Comparison of ENCODE assay signal across 12 cellular contexts in genomic region chr17:40915199-40915661, GRCh38. TPM values are rescaled to one million over a fixed set of nuclear protein-coding genes. Genes with fewer than 3 reads are reported as not detected.
A peak's percentile ranks its signal among the peaks of the same experiment; 100 is the strongest.
DNase-seq lines count a peak whose midpoint lies in the region; ATAC-seq, FAIRE-seq and TF ChIP-seq lines count a peak whose summit lies in the region.
"Had no signal": no experiment of that assay in that cellular context is flagged by ENCODE, and none has a peak within 500 bp of the region (broad histone marks: within the 10 kb centered on the region; RNA-seq: fewer than 3 reads in every experiment).

No MANE protein-coding gene starts in this region.

- H3K23ac ChIP-seq in neuronal stem cell (ENCODE audit: low read depth, low read length, poor library complexity), result no peak overlapping the region

- H2BK5ac ChIP-seq in neuronal stem cell (ENCODE audit: low read length), result no peak overlapping the region

- H2AFZ ChIP-seq in SK-N-SH (ENCODE audit: low read depth), result no peak overlapping the region
- no peak overlapping the region for H2AFZ ChIP-seq in hepatocyte
- H2AFZ ChIP-seq in neuronal stem cell (ENCODE audit: low read length), result no peak overlapping the region

- no peak for ATAC-seq in CD8-positive, alpha-beta T cell

- TF ChIP-seq POLR2A in H54 (IDR thresholded peaks at IDR 0.05; ENCODE audit: low read depth, low read length), result no peak

- H3K9me2 ChIP-seq in SK-N-SH (no peaks in the 10 kb centered on the region), hepatocyte (replicated peaks; ENCODE audit: insufficient read depth) (no peaks in the 10 kb centered on the region)

- H3K9ac ChIP-seq in SK-N-SH (peak overlapping the region; percentile 21; the same call in 1 of the 2 replicates), neuronal stem cell (ENCODE audit: low read depth, low read length, poor library complexity) (no peak overlapping the region)

- H3K4me1 ChIP-seq in SK-N-SH (ENCODE audit: control insufficient read depth in 1 of 2, insufficient read depth in 2 of 2, low read depth in 1 of 2, low read length in 1 of 2) (peaks cover 0 to 8% of the 10 kb centered on the region in 2 experiments; a peak in 2 of 4 replicates), hepatocyte (ENCODE audit: insufficient read depth) (peaks cover 6% of the 10 kb centered on the region), neuronal stem cell (ENCODE audit: control insufficient read depth in 2 of 2, insufficient read depth in 1 of 2, low read depth in 1 of 2, low read length in 2 of 2) (peaks cover 0 to 3% of the 10 kb centered on the region in 2 donors)
- no peaks in the 10 kb centered on the region for H3K4me1 ChIP-seq in CD8-positive, alpha-beta T cell (ENCODE audit: insufficient read depth, low read length)
- H3K4me1 ChIP-seq: right lobe of liver had no signal

- no peak overlapping the region for H2AK5ac ChIP-seq in neuronal stem cell (ENCODE audit: low read depth, low read length)

- H3K27ac Mint-ChIP-seq in CD8-positive, alpha-beta T cell, result no peak overlapping the region

- H2BK15ac ChIP-seq in neuronal stem cell (ENCODE audit: low read length), result no peak overlapping the region

- no peak overlapping the region for H3K4ac ChIP-seq in neuronal stem cell (ENCODE audit: low read length)

- H3K36me3 ChIP-seq in SK-N-SH (replicated peaks in 1 of 2; ENCODE audit: control insufficient read depth in 1 of 2, insufficient read depth in 2 of 2, low read length in 1 of 2), result no peaks in the 10 kb centered on the region
- no peaks in the 10 kb centered on the region for H3K36me3 ChIP-seq in hepatocyte (replicated peaks; ENCODE audit: insufficient read depth, low read depth)
- no peaks in the 10 kb centered on the region for H3K36me3 ChIP-seq in neuronal stem cell (replicated peaks in 1 of 2; ENCODE audit: control insufficient read depth in 2 of 2, insufficient read depth in 2 of 2, low read length in 2 of 2)
- no peaks in the 10 kb centered on the region for H3K36me3 ChIP-seq in CD8-positive, alpha-beta T cell (ENCODE audit: insufficient read depth, low read length)
- H3K36me3 ChIP-seq: right lobe of liver, thoracic aorta had no signal

- no peak overlapping the region for H3K4me3 ChIP-seq in SK-N-SH (ENCODE audit: low read depth in 2 of 2, low read length in 1 of 2)
- H3K4me3 ChIP-seq in hepatocyte, result no peak overlapping the region
- no peak overlapping the region for H3K4me3 ChIP-seq in neuronal stem cell (ENCODE audit: low read length in 2 of 2)
- H3K4me3 ChIP-seq in CD8-positive, alpha-beta T cell (ENCODE audit: low read depth, low read length), result no peak overlapping the region
- H3K4me3 ChIP-seq: right lobe of liver, thoracic aorta had no signal

- no peak overlapping the region for H2BK12ac ChIP-seq in neuronal stem cell (ENCODE audit: low read length)

- no peak overlapping the region for H3K14ac ChIP-seq in neuronal stem cell (ENCODE audit: low read length)

- DNase-seq in AG08395 (ENCODE audit: low spot score) (peak; percentile 80), H54 (ENCODE audit: insufficient read length, low spot score) (peak; percentile 59), SK-N-SH (no peak), hepatocyte (ENCODE audit: low spot score) (peak; percentile 49), NCI-H2196 (lab: John Stamatoyannopoulos, UW; ENCODE audit: unreplicated experiment) (no peak), NCI-H2171 (lab: John Stamatoyannopoulos, UW) (no peak), neuronal stem cell (ENCODE audit: low spot score) (no peak)
- no peak for DNase-seq in CD8-positive, alpha-beta T cell
- DNase-seq: GDM1, glutamatergic neuron, right lobe of liver had no signal

- no peaks in the 10 kb centered on the region for H3K9me3 Mint-ChIP-seq in CD8-positive, alpha-beta T cell

- peak overlapping the region in 1 of 2 experiments; percentile 77; a peak in 2 of 4 replicates for H3K27ac ChIP-seq in SK-N-SH (ENCODE audit: low read depth in 2 of 2, low read length in 1 of 2)
- peak overlapping the region; percentile 72 for H3K27ac ChIP-seq in hepatocyte
- H3K27ac ChIP-seq in neuronal stem cell (replicated peaks; ENCODE audit: low read length), result no peak overlapping the region
- no peak overlapping the region for H3K27ac ChIP-seq in CD8-positive, alpha-beta T cell (ENCODE audit: low read depth, low read length)
- H3K27ac ChIP-seq: right lobe of liver, thoracic aorta had no signal

- no peaks in the 10 kb centered on the region for H3K27me3 ChIP-seq in SK-N-SH (ENCODE audit: insufficient read depth)
- H3K27me3 ChIP-seq in hepatocyte, result no peaks in the 10 kb centered on the region
- peaks cover 0 to 13% (median 0%) of the 10 kb centered on the region in 3 experiments for H3K27me3 ChIP-seq in neuronal stem cell (ENCODE audit: control insufficient read depth in 3 of 3, insufficient read depth in 3 of 3, low read depth in 1 of 3, low read length in 3 of 3)
- no peaks in the 10 kb centered on the region for H3K27me3 ChIP-seq in CD8-positive, alpha-beta T cell (ENCODE audit: insufficient read depth, low read length)
- H3K27me3 ChIP-seq: right lobe of liver had no signal

- CTCF ChIA-PET in SK-N-SH (lab: Yijun Ruan, JAX), result interaction anchor here (1.8 to 11.9 kb wide), 5 partner anchors 9 to 751 kb away, joined by 5 to 140 read pairs (median 17); no protein-coding TSS in a partner anchor
- CTCF ChIA-PET in CD8-positive, alpha-beta T cell (lab: Charles Lee), result interaction anchor here (1.0 to 3.1 kb wide), 3 partner anchors 634 to 746 kb away, joined by 3 to 13 read pairs (median 4); no protein-coding TSS in a partner anchor

- POLR2A ChIA-PET in SK-N-SH (lab: Yijun Ruan, JAX), result no interaction called here
- POLR2A ChIA-PET in CD8-positive, alpha-beta T cell (lab: Charles Lee), result no interaction called here

- no peak for TF ChIP-seq CTCF in SK-N-SH (IDR thresholded peaks at IDR 0.05)
- no peak for TF ChIP-seq CTCF in hepatocyte (IDR thresholded peaks at IDR 0.05; ENCODE audit: poor library complexity)
- no peak for TF ChIP-seq CTCF in CD8-positive, alpha-beta T cell (IDR thresholded peaks at IDR 0.05)

- peak; percentile 94 for FAIRE-seq in H54 (lab: Jason Lieb, UNC)

- TF ChIP-seq EP300 in SK-N-SH (IDR thresholded peaks at IDR 0.05; ENCODE audit: borderline replicate concordance in 1 of 2, low read depth in 1 of 2, low read length in 1 of 2), result no peak

- H3K4me3 Mint-ChIP-seq in CD8-positive, alpha-beta T cell, result no peak overlapping the region

- no peak for TF ChIP-seq RAD21 in SK-N-SH (IDR thresholded peaks at IDR 0.05; ENCODE audit: low read length)

- no peaks in the 10 kb centered on the region for H3K4me1 Mint-ChIP-seq in CD8-positive, alpha-beta T cell (ENCODE audit: low read depth)

- intact Hi-C loops in CD8-positive, alpha-beta T cell (cut with DNase I, micrococcal nuclease), result no loop called here

- no peak overlapping the region for H4K91ac ChIP-seq in neuronal stem cell (ENCODE audit: low read depth, low read length, poor library complexity)

- no peaks in the 10 kb centered on the region for H4K20me1 ChIP-seq in SK-N-SH (ENCODE audit: insufficient read depth)
- H4K20me1 ChIP-seq in hepatocyte (ENCODE audit: insufficient read depth, poor library complexity, severe bottlenecking), result no peaks in the 10 kb centered on the region

- H3K27me3 Mint-ChIP-seq in CD8-positive, alpha-beta T cell (ENCODE audit: low read depth), result no peaks in the 10 kb centered on the region

- no peak overlapping the region for H3K4me2 ChIP-seq in SK-N-SH
- H3K4me2 ChIP-seq in hepatocyte, result no peak overlapping the region
- H3K4me2 ChIP-seq in neuronal stem cell (ENCODE audit: insufficient read depth, low read length, poor library complexity, severe bottlenecking), result no peak overlapping the region

- no peak overlapping the region for H3K18ac ChIP-seq in neuronal stem cell (ENCODE audit: low read length)

- no peaks in the 10 kb centered on the region for H3K36me3 Mint-ChIP-seq in CD8-positive, alpha-beta T cell

- WGBS in SK-N-SH (ENCODE audit: low lambda C conversion rate), result 3% methylated on average over 3 of the region's 3 CpGs
- 69% methylated on average over 3 of the region's 3 CpGs for WGBS in hepatocyte (ENCODE audit: low lambda C conversion rate, missing lambda C conversion rate)
- no CpG with 5 or more reads among the region's 3 CpGs for WGBS in neuronal stem cell (ENCODE audit: extremely low coverage in 2 of 2, insufficient read length in 2 of 2, insufficient replicate concordance in 1 of 2), 2 donors

- peaks cover 10% of the 10 kb centered on the region for H3F3A ChIP-seq in SK-N-SH (replicated peaks; ENCODE audit: insufficient read depth)

- H3K79me1 ChIP-seq in neuronal stem cell (ENCODE audit: low read depth, low read length), result no peaks in the 10 kb centered on the region

- H3K79me2 ChIP-seq in SK-N-SH (ENCODE audit: insufficient read depth) (no peaks in the 10 kb centered on the region), hepatocyte (no peaks in the 10 kb centered on the region)

- H2BK120ac ChIP-seq in neuronal stem cell (ENCODE audit: low read depth, low read length), result no peak overlapping the region

- no peak overlapping the region for H4K8ac ChIP-seq in neuronal stem cell (ENCODE audit: low read depth, low read length)

- no peaks in the 10 kb centered on the region for H3K9me3 ChIP-seq in SK-N-SH
- H3K9me3 ChIP-seq in hepatocyte (ENCODE audit: low read depth), result no peaks in the 10 kb centered on the region
- H3K9me3 ChIP-seq in neuronal stem cell (replicated peaks in 1 of 2; ENCODE audit: control insufficient read depth in 2 of 2, insufficient read depth in 1 of 2, low read depth in 1 of 2, low read length in 2 of 2), result no peaks in the 10 kb centered on the region
- H3K9me3 ChIP-seq in CD8-positive, alpha-beta T cell (ENCODE audit: low read length), result no peaks in the 10 kb centered on the region
- H3K9me3 ChIP-seq: right lobe of liver, thoracic aorta had no signal

RNA-seq across cellular contexts. Expression of gene KRT23, which starts 22.2 kb away (rescaled TPM):
- not detected in 2 replicates for polyA plus RNA-seq in SK-N-SH (2012; rRNA removed)
- not detected in 2 replicates for polyA plus RNA-seq in SK-N-SH (2012; cell fraction: cytosol; rRNA removed)
- polyA plus RNA-seq in SK-N-SH (2012; cell fraction: nucleus; rRNA removed), result not detected in 2 replicates
- 4.0 and 6.4 TPM in 2 replicates for total RNA-seq in hepatocyte
- polyA plus RNA-seq in hepatocyte, result 2.0 and 4.0 TPM in 2 replicates
- 0.66 TPM for polyA plus RNA-seq in neuronal stem cell (2013, experiment 1 of 2)
- polyA plus RNA-seq in neuronal stem cell (2013, experiment 2 of 2), result 0.80 TPM
- not detected for total RNA-seq in CD8-positive, alpha-beta T cell

RNA-seq across cellular contexts. Expression of gene KRT20, which starts 30.2 kb away (rescaled TPM):
- polyA plus RNA-seq in SK-N-SH (2012; rRNA removed) (not detected in 2 replicates), hepatocyte (1.5 and 1.6 TPM in 2 replicates)
- polyA plus RNA-seq in SK-N-SH (2012; cell fraction: cytosol; rRNA removed), result not detected in 2 replicates
- not detected in 2 replicates for polyA plus RNA-seq in SK-N-SH (2012; cell fraction: nucleus; rRNA removed)
- 2.4 and 3.4 TPM in 2 replicates for total RNA-seq in hepatocyte
- polyA plus RNA-seq in neuronal stem cell (2013, experiment 1 of 2), result not detected
- polyA plus RNA-seq in neuronal stem cell (2013, experiment 2 of 2), result not detected
- total RNA-seq in CD8-positive, alpha-beta T cell, result not detected
- total RNA-seq: right lobe of liver had no signal

RNA-seq across cellular contexts. Expression of gene KRT12, which starts 48.2 kb away (rescaled TPM):
- polyA plus RNA-seq in SK-N-SH (2012; rRNA removed) (not detected in 2 replicates), hepatocyte (not detected in 2 replicates)
- not detected in 2 replicates for polyA plus RNA-seq in SK-N-SH (2012; cell fraction: cytosol; rRNA removed)
- polyA plus RNA-seq in SK-N-SH (2012; cell fraction: nucleus; rRNA removed), result not detected in 2 replicates
- not detected in 2 replicates for total RNA-seq in hepatocyte
- polyA plus RNA-seq in neuronal stem cell (2013, experiment 1 of 2), result not detected
- polyA plus RNA-seq in neuronal stem cell (2013, experiment 2 of 2), result not detected
- total RNA-seq in CD8-positive, alpha-beta T cell, result not detected
- total RNA-seq: right lobe of liver, thoracic aorta had no signal

RNA-seq across cellular contexts. Expression of gene KRT39, which starts 51.5 kb away (rescaled TPM):
- not detected in 2 replicates for polyA plus RNA-seq in SK-N-SH (2012; rRNA removed)
- not detected in 2 replicates for polyA plus RNA-seq in SK-N-SH (2012; cell fraction: cytosol; rRNA removed)
- not detected in 2 replicates for polyA plus RNA-seq in SK-N-SH (2012; cell fraction: nucleus; rRNA removed)
- total RNA-seq in hepatocyte, result 1.0 TPM in 1 of 2 replicates, not detected in the other
- polyA plus RNA-seq in hepatocyte, result not detected in 2 replicates
- not detected for polyA plus RNA-seq in neuronal stem cell (2013, experiment 1 of 2)
- not detected for polyA plus RNA-seq in neuronal stem cell (2013, experiment 2 of 2)
- not detected for total RNA-seq in CD8-positive, alpha-beta T cell
- total RNA-seq: right lobe of liver, thoracic aorta had no signal

Comparison
In these comparisons a context has a peak if more than half of its experiments do, and no peak if none do; other contexts are left out.
1. DNase-seq: peak in AG08395 (single experiment), H54 (single experiment) and hepatocyte (single experiment); none in SK-N-SH (single experiment), NCI-H2196 (single experiment), NCI-H2171 (single experiment), neuronal stem cell (single experiment) and CD8-positive, alpha-beta T cell (0 of 7).